ENCODE assay signal across 16 cellular contexts in genomic region chr10:8137272-8137680, GRCh38.
DNase-seq lines count a peak whose midpoint lies in the region; ATAC-seq and TF ChIP-seq lines count a peak whose summit lies in the region.
"Had no signal": no experiment of that assay in that cellular context is flagged by ENCODE, and none has a peak within 500 bp of the region (broad histone marks: within the 10 kb centered on the region; RNA-seq: fewer than 3 reads in every experiment).

No MANE protein-coding gene starts in this region.

- H3K27ac Mint-ChIP-seq in CD4-positive, alpha-beta memory T cell: peak overlapping the region; percentile 91 to 98 (median 96)
- H3K27ac Mint-ChIP-seq in activated CD4-positive, alpha-beta T cell treated with anti-CD3 and anti-CD28 coated beads, Interleukin-2, amount 10 ng/mL, durations not matched to agents 7 days and 5 days: peak overlapping the region; percentile 95
- H3K27ac Mint-ChIP-seq in activated naive CD4-positive, alpha-beta T cell treated with anti-CD3 and anti-CD28 coated beads, Interleukin-2, amount 10 ng/mL, durations not matched to agents 7 days and 5 days: peak overlapping the region; percentile 98

- peaks cover 0 to 1% of the 10 kb centered on the region in 2 donors for H3K27me3 Mint-ChIP-seq in CD4-positive, alpha-beta memory T cell
- no peaks in the 10 kb centered on the region for H3K27me3 Mint-ChIP-seq in activated CD4-positive, alpha-beta T cell treated with anti-CD3 and anti-CD28 coated beads, Interleukin-2, amount 10 ng/mL, durations not matched to agents 7 days and 5 days
- H3K27me3 Mint-ChIP-seq in activated naive CD4-positive, alpha-beta T cell treated with anti-CD3 and anti-CD28 coated beads, Interleukin-2, amount 10 ng/mL, durations not matched to agents 7 days and 5 days: peaks cover 10% of the 10 kb centered on the region

- peak overlapping the region; percentile 68 for H3K27ac ChIP-seq in CD4-positive, alpha-beta memory T cell (ENCODE audit: low read depth, low read length)
- no peak overlapping the region for H3K27ac ChIP-seq in brain microvascular endothelial cell
- H3K27ac ChIP-seq: colonic mucosa, neutrophil, vagina had no signal

- in situ Hi-C loops in brain microvascular endothelial cell (cut with HindIII; ENCODE audit: low pct_ligation_motif_present, low sequenced_read_pairs): no loop called here

- H3K4me3 ChIP-seq in CD4-positive, alpha-beta memory T cell (ENCODE audit: low read length in 2 of 2): peak overlapping the region; percentile 6 to 53
- H3K4me3 ChIP-seq in brain microvascular endothelial cell (ENCODE audit: low read depth, low read length): no peak overlapping the region
- H3K4me3 ChIP-seq: colonic mucosa, vagina had no signal

- peaks cover 0 to 2% (median 0%) of the 10 kb centered on the region in 8 donors for H3K9me3 Mint-ChIP-seq in CD4-positive, alpha-beta memory T cell
- H3K9me3 Mint-ChIP-seq in activated CD4-positive, alpha-beta T cell treated with anti-CD3 and anti-CD28 coated beads, Interleukin-2, amount 10 ng/mL, durations not matched to agents 7 days and 5 days: peaks cover 5% of the 10 kb centered on the region
- H3K9me3 Mint-ChIP-seq in activated naive CD4-positive, alpha-beta T cell treated with anti-CD3 and anti-CD28 coated beads, Interleukin-2, amount 10 ng/mL, durations not matched to agents 7 days and 5 days: no peaks in the 10 kb centered on the region

- H3K4me3 Mint-ChIP-seq in CD4-positive, alpha-beta memory T cell: peak overlapping the region; percentile 86 to 96 (median 92)
- H3K4me3 Mint-ChIP-seq in activated CD4-positive, alpha-beta T cell treated with anti-CD3 and anti-CD28 coated beads, Interleukin-2, amount 10 ng/mL, durations not matched to agents 7 days and 5 days: peak overlapping the region; percentile 74
- peak overlapping the region; percentile 80 for H3K4me3 Mint-ChIP-seq in activated naive CD4-positive, alpha-beta T cell treated with anti-CD3 and anti-CD28 coated beads, Interleukin-2, amount 10 ng/mL, durations not matched to agents 7 days and 5 days

- intact Hi-C loops in CD4-positive, alpha-beta memory T cell (cut with micrococcal nuclease): loop anchor here (1.0 to 5.0 kb wide), 4 partner anchors 45 to 195 kb away; no protein-coding TSS in a partner anchor

- CTCF ChIA-PET in CD4-positive, alpha-beta memory T cell (lab: Charles Lee; ENCODE audit: partially characterized antibody): interaction anchor here (0.9 to 1.4 kb wide), 6 partner anchors 11 to 307 kb away, joined by 3 to 5 read pairs (median 3); no protein-coding TSS in a partner anchor
- CTCF ChIA-PET in activated CD4-positive, alpha-beta T cell treated with anti-CD3 and anti-CD28 coated beads, Interleukin-2, amount 10 ng/mL, durations not matched to agents 7 days and 5 days (lab: Charles Lee): interaction anchor here (1.1 kb wide), 1 partner anchor 9 kb away, joined by 3 read pairs; no protein-coding TSS in a partner anchor
- CTCF ChIA-PET in activated naive CD4-positive, alpha-beta T cell treated with anti-CD3 and anti-CD28 coated beads, Interleukin-2, amount 10 ng/mL, durations not matched to agents 7 days and 5 days (lab: Charles Lee): no interaction called here

- H3K36me3 Mint-ChIP-seq in CD4-positive, alpha-beta memory T cell: no peaks in the 10 kb centered on the region
- peaks cover 11% of the 10 kb centered on the region for H3K36me3 Mint-ChIP-seq in activated CD4-positive, alpha-beta T cell treated with anti-CD3 and anti-CD28 coated beads, Interleukin-2, amount 10 ng/mL, durations not matched to agents 7 days and 5 days (ENCODE audit: low read depth)
- peaks cover 9% of the 10 kb centered on the region for H3K36me3 Mint-ChIP-seq in activated naive CD4-positive, alpha-beta T cell treated with anti-CD3 and anti-CD28 coated beads, Interleukin-2, amount 10 ng/mL, durations not matched to agents 7 days and 5 days

- peaks cover 32 to 53% (median 41%) of the 10 kb centered on the region in 4 donors for H3K4me1 Mint-ChIP-seq in CD4-positive, alpha-beta memory T cell
- peaks cover 69% of the 10 kb centered on the region for H3K4me1 Mint-ChIP-seq in activated CD4-positive, alpha-beta T cell treated with anti-CD3 and anti-CD28 coated beads, Interleukin-2, amount 10 ng/mL, durations not matched to agents 7 days and 5 days
- H3K4me1 Mint-ChIP-seq in activated naive CD4-positive, alpha-beta T cell treated with anti-CD3 and anti-CD28 coated beads, Interleukin-2, amount 10 ng/mL, durations not matched to agents 7 days and 5 days: peaks cover 68% of the 10 kb centered on the region

- no peak for TF ChIP-seq CTCF in brain microvascular endothelial cell (IDR thresholded peaks at IDR 0.05; ENCODE audit: low read depth, low read length, missing control alignments)

- no peaks in the 10 kb centered on the region for H3K27me3 ChIP-seq in CD4-positive, alpha-beta memory T cell (ENCODE audit: insufficient read depth, low read length)
- no peaks in the 10 kb centered on the region for H3K27me3 ChIP-seq in brain microvascular endothelial cell (replicated peaks)
- H3K27me3 ChIP-seq: colonic mucosa, vagina had no signal

- DNase-seq in CD4-positive, alpha-beta memory T cell: peak; percentile 52 to 69 (median 64)
- DNase-seq in activated CD4-positive, alpha-beta T cell treated with anti-CD3 and anti-CD28 coated beads, Interleukin-2, amount 10 ng/mL, durations not matched to agents 7 days and 5 days: peak; percentile 79
- DNase-seq in activated naive CD4-positive, alpha-beta T cell treated with anti-CD3 and anti-CD28 coated beads, Interleukin-2, amount 10 ng/mL, durations not matched to agents 7 days and 5 days: peak; percentile 77
- DNase-seq in stimulated activated CD4-positive, alpha-beta T cell treated with anti-CD3 and anti-CD28 coated beads, Interleukin-1b, Interleukin-23, amount 100 ng/mL, for 48 hours: peak; percentile 50
- DNase-seq in brain microvascular endothelial cell (no peak), cerebellum (ENCODE audit: low spot score) (no peak)
- DNase-seq: colonic mucosa, HCEC 1CT, NCI-H1105 treated with DMSO at 0.1 percent for 48 hours, NCI-H510A, T-helper 9 cell had no signal

- H3K4me1 ChIP-seq in CD4-positive, alpha-beta memory T cell (ENCODE audit: insufficient read depth, low read length): peaks cover 36% of the 10 kb centered on the region
- H3K4me1 ChIP-seq: colonic mucosa, vagina had no signal

- H3K36me3 ChIP-seq in CD4-positive, alpha-beta memory T cell (ENCODE audit: insufficient read depth, low read length): no peaks in the 10 kb centered on the region
- no peaks in the 10 kb centered on the region for H3K36me3 ChIP-seq in brain microvascular endothelial cell (replicated peaks)
- H3K36me3 ChIP-seq: colonic mucosa, neutrophil, vagina had no signal

- no peaks in the 10 kb centered on the region for H3K9me3 ChIP-seq in CD4-positive, alpha-beta memory T cell (ENCODE audit: control insufficient read depth in 1 of 2, low read length in 2 of 2)
- H3K9me3 ChIP-seq: colonic mucosa, neutrophil, vagina had no signal

- POLR2A ChIA-PET in CD4-positive, alpha-beta memory T cell (lab: Charles Lee; ENCODE audit: partially characterized antibody): interaction anchor here (0.6 to 3.7 kb wide), 17 partner anchors 9 to 279 kb away, joined by 3 to 45 read pairs (median 4); partner anchors contain the start of gene GATA3
- POLR2A ChIA-PET in activated CD4-positive, alpha-beta T cell treated with anti-CD3 and anti-CD28 coated beads, Interleukin-2, amount 10 ng/mL, durations not matched to agents 7 days and 5 days (lab: Charles Lee): interaction anchor here (1.1 kb wide), 1 partner anchor 76 kb away, joined by 4 read pairs; no protein-coding TSS in a partner anchor

- ATAC-seq in HG03565 (IDR thresholded peaks at IDR 0.05; ENCODE audit: unreplicated experiment) (no peak), HG02973 (IDR thresholded peaks at IDR 0.05; ENCODE audit: unreplicated experiment) (no peak)
- ATAC-seq: HepG2 had no signal

Comparison
In these comparisons a context has a peak if more than half of its experiments do, and no peak if none do; other contexts are left out.
1. DNase-seq: peak in CD4-positive, alpha-beta memory T cell (5 of 5), activated CD4-positive, alpha-beta T cell treated with anti-CD3 and anti-CD28 coated beads, Interleukin-2, amount 10 ng/mL, durations not matched to agents 7 days and 5 days (single experiment), activated naive CD4-positive, alpha-beta T cell treated with anti-CD3 and anti-CD28 coated beads, Interleukin-2, amount 10 ng/mL, durations not matched to agents 7 days and 5 days (single experiment) and stimulated activated CD4-positive, alpha-beta T cell treated with anti-CD3 and anti-CD28 coated beads, Interleukin-1b, Interleukin-23, amount 100 ng/mL, for 48 hours (single experiment); none in brain microvascular endothelial cell (single experiment) and cerebellum (single experiment).
2. Peak in every context shown above with its lines, with median percentiles within 50 percentile points of each other: H3K27ac Mint-ChIP-seq and H3K4me3 Mint-ChIP-seq.